8 cellular contexts compared by ENCODE assay signal in genomic region chr10:104328916-104329710, GRCh38. TPM values are rescaled to one million over a fixed set of nuclear protein-coding genes. Genes with fewer than 3 reads are reported as not detected.
DNase-seq lines count a peak whose midpoint lies in the region; ATAC-seq lines count a peak whose summit lies in the region.

No MANE protein-coding gene starts in this region.

- peak overlapping the region; percentile 77 for H3K4me2 ChIP-seq in skeletal muscle satellite cell (ENCODE audit: low read length)

- peak overlapping the region; percentile 68 for H3K9ac ChIP-seq in iPS-18a (ENCODE audit: low read length)
- peak overlapping the region; percentile 88 for H3K9ac ChIP-seq in skeletal muscle satellite cell (ENCODE audit: low read depth, low read length)

- H3K9me3 ChIP-seq in iPS-18a (ENCODE audit: control insufficient read depth, low read depth, low read length): no peaks in the 10 kb centered on the region
- no peaks in the 10 kb centered on the region for H3K9me3 ChIP-seq in skeletal muscle satellite cell (replicated peaks; ENCODE audit: low read length)
- H3K9me3 ChIP-seq in SJCRH30 (replicated peaks): no peaks in the 10 kb centered on the region

- peak overlapping the region; percentile 80 for H3K4me3 Mint-ChIP-seq in T-helper 1 cell treated with Interleukin-12 subunit alpha and Interleukin-12 subunit beta and Interleukin-4 antibody, amounts not matched to agents 30 μg/mL and 1 μg/mL, for 36 hours

- H3K27ac ChIP-seq in iPS-18a (ENCODE audit: low read length) (peak overlapping the region; percentile 93), SJCRH30 (no peak overlapping the region)

- no peaks in the 10 kb centered on the region for H3K9me3 Mint-ChIP-seq in T-helper 1 cell treated with Interleukin-12 subunit alpha and Interleukin-12 subunit beta and Interleukin-4 antibody, amounts not matched to agents 30 μg/mL and 1 μg/mL, for 36 hours

- H3K4me1 ChIP-seq in iPS-18a (ENCODE audit: control insufficient read depth, low read depth, low read length) (peaks cover 78% of the 10 kb centered on the region), skeletal muscle satellite cell (ENCODE audit: control insufficient read depth, insufficient read depth, low read length) (peaks cover 89% of the 10 kb centered on the region), SJCRH30 (no peaks in the 10 kb centered on the region)

- DNase-seq in NCI-H1092 treated with DMSO at 0.1 percent for 48 hours (lab: John Stamatoyannopoulos, UW) (peak; percentile 36), NCI-H1092 (lab: John Stamatoyannopoulos, UW) (no peak), amniotic epithelial cell (ENCODE audit: low read depth) (peak; percentile 94), SJCRH30 (no peak)

- H3K36me3 Mint-ChIP-seq in T-helper 1 cell treated with Interleukin-12 subunit alpha and Interleukin-12 subunit beta and Interleukin-4 antibody, amounts not matched to agents 30 μg/mL and 1 μg/mL, for 36 hours (ENCODE audit: low read depth): peaks cover 15% of the 10 kb centered on the region

- H3K4me3 ChIP-seq in iPS-18a (ENCODE audit: low read length) (peak overlapping the region; percentile 31), skeletal muscle satellite cell (ENCODE audit: low read length) (peak overlapping the region; percentile 46), SJCRH30 (no peak overlapping the region)

- ATAC-seq in HG03558 (IDR thresholded peaks at IDR 0.05; ENCODE audit: extremely low read depth, unreplicated experiment): peak; percentile 30

- H3K27ac Mint-ChIP-seq in T-helper 1 cell treated with Interleukin-12 subunit alpha and Interleukin-12 subunit beta and Interleukin-4 antibody, amounts not matched to agents 30 μg/mL and 1 μg/mL, for 36 hours: peak overlapping the region; percentile 92

- H3K4me1 Mint-ChIP-seq in T-helper 1 cell treated with Interleukin-12 subunit alpha and Interleukin-12 subunit beta and Interleukin-4 antibody, amounts not matched to agents 30 μg/mL and 1 μg/mL, for 36 hours (ENCODE audit: low read depth): peaks cover 80% of the 10 kb centered on the region

- H3K27me3 ChIP-seq in iPS-18a (ENCODE audit: control insufficient read depth, insufficient read depth, low read length) (no peaks in the 10 kb centered on the region), skeletal muscle satellite cell (ENCODE audit: control insufficient read depth, insufficient read depth, low read length) (no peaks in the 10 kb centered on the region), SJCRH30 (no peaks in the 10 kb centered on the region)

- H3K36me3 ChIP-seq in iPS-18a (ENCODE audit: control insufficient read depth, low read depth, low read length): no peaks in the 10 kb centered on the region
- peaks cover 50% of the 10 kb centered on the region for H3K36me3 ChIP-seq in skeletal muscle satellite cell (ENCODE audit: insufficient read depth, low read length)
- H3K36me3 ChIP-seq in SJCRH30: no peaks in the 10 kb centered on the region

- H3K27me3 Mint-ChIP-seq in T-helper 1 cell treated with Interleukin-12 subunit alpha and Interleukin-12 subunit beta and Interleukin-4 antibody, amounts not matched to agents 30 μg/mL and 1 μg/mL, for 36 hours (ENCODE audit: low read depth): no peaks in the 10 kb centered on the region

RNA-seq across cellular contexts. Expression of gene ITPRIP, which starts 9.2 kb away (rescaled TPM):
- 28.4 and 31.9 TPM in 2 replicates for total RNA-seq in skeletal muscle satellite cell (2012; rRNA removed)
- 4.9 and 5.3 TPM in 2 replicates for total RNA-seq in SJCRH30 (2014; rRNA removed; shearing (Covaris generic))

RNA-seq across cellular contexts. Expression of gene CFAP58, which starts 24.5 kb away (rescaled TPM):
- 0.51 and 0.66 TPM in 2 replicates for total RNA-seq in skeletal muscle satellite cell (2012; rRNA removed)
- 0.08 TPM in 1 of 2 replicates, not detected in the other for total RNA-seq in SJCRH30 (2014; rRNA removed; shearing (Covaris generic))

Comparison
In these comparisons a context has a peak if more than half of its experiments do, and no peak if none do; other contexts are left out.
1. DNase-seq: peak in NCI-H1092 treated with DMSO at 0.1 percent for 48 hours (single experiment) and amniotic epithelial cell (single experiment); none in NCI-H1092 (single experiment) and SJCRH30 (0 of 2).